6 cellular contexts compared by ENCODE assay signal in genomic region chr17:45146616-45147101, GRCh38. TPM values are rescaled to one million over a fixed set of nuclear protein-coding genes. Genes with fewer than 3 reads are reported as not detected.
A peak's percentile ranks its signal among the peaks of the same experiment; 100 is the strongest.
DNase-seq lines count a peak whose midpoint lies in the region; ATAC-seq, FAIRE-seq and TF ChIP-seq lines count a peak whose summit lies in the region.

No MANE protein-coding gene starts in this region.

- H2AK5ac ChIP-seq in mesenchymal stem cell (ENCODE audit: low read length, severe bottlenecking) = peak overlapping the region; percentile 56

- peak overlapping the region; percentile 99 for H3K4me3 Mint-ChIP-seq in activated T-helper 2 cell treated with anti-CD3 and anti-CD28 coated beads, Interferon-gamma antibody, Interleukin-2, Interleukin-4, amounts not matched to agents 10 μg/mL and 5 μg/mL and 100 μg/mL, durations not matched to agents 14 hours and 24 hours and 36 hours (ENCODE audit: low read depth)

- peak overlapping the region; percentile 68 to 86 for H3K18ac ChIP-seq in mesenchymal stem cell (ENCODE audit: low read depth in 1 of 2, low read length in 2 of 2)

- H3K4me3 ChIP-seq in mesenchymal stem cell (ENCODE audit: insufficient read depth in 1 of 2, low read depth in 1 of 2, low read length in 2 of 2) = peak overlapping the region in 1 of 2 experiments; percentile 82

- intact Hi-C loops in activated T-helper 2 cell treated with anti-CD3 and anti-CD28 coated beads, Interferon-gamma antibody, Interleukin-2, Interleukin-4, amounts not matched to agents 10 μg/mL and 5 μg/mL and 100 μg/mL, durations not matched to agents 14 hours and 24 hours and 36 hours (cut with micrococcal nuclease) = loop anchor here (5.0 kb wide), 2 partner anchors 94 to 101 kb away; partner anchors contain the start of gene DCAKD

- H3K4ac ChIP-seq in mesenchymal stem cell (ENCODE audit: low read depth in 1 of 2, low read length in 2 of 2) = peak overlapping the region; percentile 77 to 99

- peaks cover 0 to 14% of the 10 kb centered on the region in 2 experiments for H3K36me3 ChIP-seq in mesenchymal stem cell (ENCODE audit: control insufficient read depth in 1 of 2, insufficient read depth in 2 of 2, low read depth in 1 of 2, low read length in 2 of 2)

- peak overlapping the region; percentile 71 for H2BK120ac ChIP-seq in mesenchymal stem cell (ENCODE audit: low read depth, low read length)

- H3K4me1 ChIP-seq in mesenchymal stem cell (ENCODE audit: control insufficient read depth, insufficient read depth, low read depth, low read length) = peaks cover 28% of the 10 kb centered on the region

- no peaks in the 10 kb centered on the region for H3K27me3 ChIP-seq in mesenchymal stem cell (ENCODE audit: control insufficient read depth in 1 of 2, insufficient read depth in 1 of 2, low read length in 2 of 2)

- H2BK15ac ChIP-seq in mesenchymal stem cell (ENCODE audit: low read depth, poor library complexity, severe bottlenecking) = peak overlapping the region; percentile 84

- ATAC-seq in GM21576 (IDR thresholded peaks at IDR 0.05; ENCODE audit: unreplicated experiment) = no peak

- H2BK5ac ChIP-seq in mesenchymal stem cell (ENCODE audit: low read depth, low read length, poor library complexity, severe bottlenecking) = peak overlapping the region; percentile 69

- peak overlapping the region; percentile 98 for H3K27ac ChIP-seq in mesenchymal stem cell (ENCODE audit: low read length, poor library complexity, severe bottlenecking)

- H3K4me2 ChIP-seq in mesenchymal stem cell (ENCODE audit: low read length, poor library complexity, severe bottlenecking) = peak overlapping the region; percentile 69

- peaks cover 30% of the 10 kb centered on the region for H3K4me1 Mint-ChIP-seq in activated T-helper 2 cell treated with anti-CD3 and anti-CD28 coated beads, Interferon-gamma antibody, Interleukin-2, Interleukin-4, amounts not matched to agents 10 μg/mL and 5 μg/mL and 100 μg/mL, durations not matched to agents 14 hours and 24 hours and 36 hours (ENCODE audit: low read depth)

- H3K27ac Mint-ChIP-seq in activated T-helper 2 cell treated with anti-CD3 and anti-CD28 coated beads, Interferon-gamma antibody, Interleukin-2, Interleukin-4, amounts not matched to agents 10 μg/mL and 5 μg/mL and 100 μg/mL, durations not matched to agents 14 hours and 24 hours and 36 hours = peak overlapping the region; percentile 99

- H3K36me3 Mint-ChIP-seq in activated T-helper 2 cell treated with anti-CD3 and anti-CD28 coated beads, Interferon-gamma antibody, Interleukin-2, Interleukin-4, amounts not matched to agents 10 μg/mL and 5 μg/mL and 100 μg/mL, durations not matched to agents 14 hours and 24 hours and 36 hours (ENCODE audit: low read depth) = peaks cover 25% of the 10 kb centered on the region

- H3K9ac ChIP-seq in mesenchymal stem cell (ENCODE audit: low read length) = peak overlapping the region; percentile 97

- H3K79me1 ChIP-seq in mesenchymal stem cell (replicated peaks; ENCODE audit: low read length, poor library complexity, severe bottlenecking) = peaks cover 12% of the 10 kb centered on the region

- H2BK12ac ChIP-seq in mesenchymal stem cell (ENCODE audit: low read length in 2 of 2) = peak overlapping the region in 1 of 2 experiments; percentile 17

- H2AFZ ChIP-seq in mesenchymal stem cell (ENCODE audit: low read depth, low read length) = no peak overlapping the region

- H4K91ac ChIP-seq in mesenchymal stem cell (ENCODE audit: low read length) = peak overlapping the region; percentile 92

- TF ChIP-seq POLR2A in GM12891 (IDR thresholded peaks at IDR 0.05; ENCODE audit: low read depth, low read length) = peak; percentile 8; the same call in 1 of the 2 replicates

- WGBS in mesenchymal stem cell = 81% methylated on average over 9 of the region's 9 CpGs

- H4K8ac ChIP-seq in mesenchymal stem cell (ENCODE audit: low read length) = peak overlapping the region; percentile 98

- H3K27me3 Mint-ChIP-seq in activated T-helper 2 cell treated with anti-CD3 and anti-CD28 coated beads, Interferon-gamma antibody, Interleukin-2, Interleukin-4, amounts not matched to agents 10 μg/mL and 5 μg/mL and 100 μg/mL, durations not matched to agents 14 hours and 24 hours and 36 hours (ENCODE audit: low read depth) = no peaks in the 10 kb centered on the region

- no peaks in the 10 kb centered on the region for H3K9me3 Mint-ChIP-seq in activated T-helper 2 cell treated with anti-CD3 and anti-CD28 coated beads, Interferon-gamma antibody, Interleukin-2, Interleukin-4, amounts not matched to agents 10 μg/mL and 5 μg/mL and 100 μg/mL, durations not matched to agents 14 hours and 24 hours and 36 hours

- H3K14ac ChIP-seq in mesenchymal stem cell (ENCODE audit: low read length in 2 of 2) = peak overlapping the region in 1 of 2 experiments; percentile 79

- no peak for DNase-seq in GM12891 (ENCODE audit: insufficient read length, low spot score)
- DNase-seq in activated T-helper 2 cell treated with anti-CD3 and anti-CD28 coated beads, Interferon-gamma antibody, Interleukin-2, Interleukin-4, amounts not matched to agents 10 μg/mL and 5 μg/mL and 100 μg/mL, durations not matched to agents 14 hours and 24 hours and 36 hours (ENCODE audit: low spot score) = no peak
- peak; percentile 76 for DNase-seq in mesenchymal stem cell
- no peak for DNase-seq in inferior parietal cortex (ENCODE audit: extremely low spot score)
- DNase-seq in hepatic stellate cell (ENCODE audit: low spot score) = no peak

- no peak overlapping the region for H3K23ac ChIP-seq in mesenchymal stem cell (ENCODE audit: low read length in 2 of 2)

- H3K9me3 ChIP-seq in mesenchymal stem cell (ENCODE audit: control insufficient read depth, low read length) = no peaks in the 10 kb centered on the region

- peak; percentile 48 for FAIRE-seq in GM12891 (lab: Jason Lieb, UNC)

TF ChIP-seq in GM12891, 5 proteins besides CTCF, POLR2A, EP300 and RAD21:
- TF ChIP-seq TAF1 (IDR thresholded peaks at IDR 0.05; ENCODE audit: low read depth, low read length) (no peak), PAX5 (IDR thresholded peaks at IDR 0.05; ENCODE audit: insufficient read depth, low read length, severe bottlenecking) (no peak), POLR2AphosphoS5 (IDR thresholded peaks at IDR 0.05; ENCODE audit: low read depth, low read length) (no peak; the same call in 1 of the 2 replicates), POU2F2 (IDR thresholded peaks at IDR 0.05; ENCODE audit: low read depth, low read length) (no peak), SPI1 (IDR thresholded peaks at IDR 0.05; ENCODE audit: low read depth, low read length) (no peak)

RNA-seq across cellular contexts. Expression of gene HEXIM1, which starts 1.6 kb away (rescaled TPM):
- polyA plus RNA-seq in GM12891 (2012; ENCODE audit: low read depth, missing spikeins) = 21.4 TPM
- 46.4 and 48.1 TPM in 2 replicates for total RNA-seq in activated T-helper 2 cell treated with anti-CD3 and anti-CD28 coated beads, Interferon-gamma antibody, Interleukin-2, Interleukin-4, amounts not matched to agents 10 μg/mL and 5 μg/mL and 100 μg/mL, durations not matched to agents 14 hours and 24 hours and 36 hours
- polyA plus RNA-seq in mesenchymal stem cell (2013, experiment 1 of 2) = 23.8 TPM
- 23.7 TPM for polyA plus RNA-seq in mesenchymal stem cell (2013, experiment 2 of 2)

RNA-seq across cellular contexts. Expression of gene ACBD4, which starts 11.2 kb away (rescaled TPM):
- 8.1 TPM for polyA plus RNA-seq in GM12891 (2012; ENCODE audit: low read depth, missing spikeins)
- 12.8 and 15.9 TPM in 2 replicates for total RNA-seq in activated T-helper 2 cell treated with anti-CD3 and anti-CD28 coated beads, Interferon-gamma antibody, Interleukin-2, Interleukin-4, amounts not matched to agents 10 μg/mL and 5 μg/mL and 100 μg/mL, durations not matched to agents 14 hours and 24 hours and 36 hours
- polyA plus RNA-seq in mesenchymal stem cell (2013, experiment 1 of 2) = 3.8 TPM
- polyA plus RNA-seq in mesenchymal stem cell (2013, experiment 2 of 2) = 4.1 TPM

RNA-seq across cellular contexts. Expression of gene PLCD3, which starts 14.3 kb away (rescaled TPM):
- polyA plus RNA-seq in GM12891 (2012; ENCODE audit: low read depth, missing spikeins) = 0.53 TPM
- total RNA-seq in activated T-helper 2 cell treated with anti-CD3 and anti-CD28 coated beads, Interferon-gamma antibody, Interleukin-2, Interleukin-4, amounts not matched to agents 10 μg/mL and 5 μg/mL and 100 μg/mL, durations not matched to agents 14 hours and 24 hours and 36 hours = 4.0 and 4.4 TPM in 2 replicates
- polyA plus RNA-seq in mesenchymal stem cell (2013, experiment 1 of 2) = 63.5 TPM
- polyA plus RNA-seq in mesenchymal stem cell (2013, experiment 2 of 2) = 58.4 TPM

RNA-seq across cellular contexts. Expression of gene HEXIM2, which starts 15.0 kb away (rescaled TPM):
- polyA plus RNA-seq in GM12891 (2012; ENCODE audit: low read depth, missing spikeins) = 8.7 TPM
- total RNA-seq in activated T-helper 2 cell treated with anti-CD3 and anti-CD28 coated beads, Interferon-gamma antibody, Interleukin-2, Interleukin-4, amounts not matched to agents 10 μg/mL and 5 μg/mL and 100 μg/mL, durations not matched to agents 14 hours and 24 hours and 36 hours = 7.5 and 7.8 TPM in 2 replicates
- 2.2 TPM for polyA plus RNA-seq in mesenchymal stem cell (2013, experiment 1 of 2)
- polyA plus RNA-seq in mesenchymal stem cell (2013, experiment 2 of 2) = 2.6 TPM
